ENCODE assay signal across 12 cellular contexts in the genomic region with DNA sequence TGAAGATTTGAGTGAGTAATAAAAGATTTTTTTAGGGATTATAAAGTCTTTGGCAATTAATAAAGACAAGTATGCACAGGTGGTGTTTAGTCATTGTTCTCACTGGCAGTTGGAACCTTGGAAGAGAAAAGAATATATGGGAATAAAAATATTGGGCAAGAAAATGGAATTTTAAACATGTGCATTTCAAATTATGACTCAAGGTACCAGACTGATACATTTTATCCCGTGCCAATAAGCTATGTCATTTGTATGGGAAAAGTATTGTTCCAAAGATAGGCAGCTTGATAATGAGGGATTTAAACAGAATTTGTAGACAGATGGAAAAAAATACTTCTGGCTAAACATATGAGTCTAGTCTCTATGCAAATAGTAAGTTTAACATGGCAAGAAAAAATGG.
DNase-seq lines count a peak whose midpoint lies in the region; ATAC-seq and TF ChIP-seq lines count a peak whose summit lies in the region.
"Had no signal": no experiment of that assay in that cellular context is flagged by ENCODE, and none has a peak within 500 bp of the region (broad histone marks: within the 10 kb centered on the region; RNA-seq: fewer than 3 reads in every experiment).

No MANE protein-coding gene starts in this region.

- no peaks in the 10 kb centered on the region for H3K9me3 ChIP-seq in breast epithelium
- H3K9me3 ChIP-seq in mucosa of descending colon, result no peaks in the 10 kb centered on the region
- H3K9me3 ChIP-seq: body of pancreas, esophagus muscularis mucosa had no signal

- ATAC-seq in stimulated activated naive CD8-positive, alpha-beta T cell treated with anti-CD3 and anti-CD28 coated beads, Interleukin-15, amount 100 ng/mL, for 72 hours, result no peak
- ATAC-seq in mucosa of descending colon (no peak), esophagus mucosa (no peak)
- ATAC-seq: body of pancreas had no signal

- CTCF ChIA-PET in MCF 10A (lab: Yijun Ruan, JAX), result interaction anchor here (0.6 kb wide), 2 partner anchors 95 to 205 kb away, joined by 3 to 4 read pairs; no protein-coding TSS in a partner anchor

- H3K9me3 Mint-ChIP-seq in MCF 10A (ENCODE audit: unreplicated experiment), result no peaks in the 10 kb centered on the region
- peaks cover 0 to 12% of the 10 kb centered on the region in 2 donors for H3K9me3 Mint-ChIP-seq in stimulated activated naive CD8-positive, alpha-beta T cell treated with anti-CD3 and anti-CD28 coated beads, Interleukin-15, amount 100 ng/mL, for 72 hours

- H3K4me1 Mint-ChIP-seq in MCF 10A (ENCODE audit: insufficient read depth, unreplicated experiment), result peaks cover 29% of the 10 kb centered on the region
- peaks cover 12% of the 10 kb centered on the region for H3K4me1 Mint-ChIP-seq in stimulated activated naive CD8-positive, alpha-beta T cell treated with anti-CD3 and anti-CD28 coated beads, Interleukin-15, amount 100 ng/mL, for 72 hours

- H3K27me3 ChIP-seq in breast epithelium, result no peaks in the 10 kb centered on the region
- H3K27me3 ChIP-seq: body of pancreas, esophagus muscularis mucosa had no signal

- no peaks in the 10 kb centered on the region for H3K4me1 ChIP-seq in breast epithelium
- H3K4me1 ChIP-seq in mucosa of descending colon (ENCODE audit: low read depth), result no peaks in the 10 kb centered on the region
- H3K4me1 ChIP-seq: body of pancreas, esophagus muscularis mucosa had no signal

- POLR2A ChIA-PET in MCF 10A (lab: Yijun Ruan, JAX), result interaction anchor here (0.6 to 3.7 kb wide), 5 partner anchors 13 to 249 kb away, joined by 3 to 24 read pairs (median 3); a partner anchor contains a TSS

- H3K4me3 ChIP-seq in breast epithelium, result no peak overlapping the region
- H3K4me3 ChIP-seq in mucosa of descending colon, result no peak overlapping the region
- H3K4me3 ChIP-seq: body of pancreas, esophagus muscularis mucosa, smooth muscle cell had no signal

- peak overlapping the region; percentile 70 for H3K27ac Mint-ChIP-seq in MCF 10A (ENCODE audit: low read depth, unreplicated experiment)
- peak overlapping the region in 1 of 2 donors; percentile 59 for H3K27ac Mint-ChIP-seq in stimulated activated naive CD8-positive, alpha-beta T cell treated with anti-CD3 and anti-CD28 coated beads, Interleukin-15, amount 100 ng/mL, for 72 hours

- no peaks in the 10 kb centered on the region for H3K27me3 Mint-ChIP-seq in MCF 10A (ENCODE audit: insufficient read depth, unreplicated experiment)
- H3K27me3 Mint-ChIP-seq in stimulated activated naive CD8-positive, alpha-beta T cell treated with anti-CD3 and anti-CD28 coated beads, Interleukin-15, amount 100 ng/mL, for 72 hours, result no peaks in the 10 kb centered on the region

- no peak overlapping the region for H3K27ac ChIP-seq in breast epithelium
- H3K27ac ChIP-seq: body of pancreas, esophagus muscularis mucosa had no signal

- no peak for TF ChIP-seq CTCF in MCF 10A (IDR thresholded peaks at IDR 0.05; ENCODE audit: unreplicated experiment)
- no peak for TF ChIP-seq CTCF in breast epithelium (IDR thresholded peaks at IDR 0.05)
- no peak for TF ChIP-seq CTCF in mucosa of descending colon (IDR thresholded peaks at IDR 0.05)

- H3K36me3 Mint-ChIP-seq in MCF 10A (ENCODE audit: insufficient read depth, unreplicated experiment), result peaks cover 6% of the 10 kb centered on the region

- H3K36me3 ChIP-seq in breast epithelium (no peaks in the 10 kb centered on the region), mucosa of descending colon (ENCODE audit: low read depth) (no peaks in the 10 kb centered on the region)
- H3K36me3 ChIP-seq: esophagus muscularis mucosa had no signal

- peak; percentile 79 for DNase-seq in MCF 10A (ENCODE audit: unreplicated experiment)
- DNase-seq in breast epithelium (ENCODE audit: low spot score in 2 of 2), result no peak
- peak; percentile 9 for DNase-seq in RPMI7951 (ENCODE audit: low read depth)
- DNase-seq in dermis microvascular lymphatic vessel endothelial cell (ENCODE audit: low read depth in 2 of 2), result peak; percentile 0 to 5
- no peak for DNase-seq in stimulated activated naive CD8-positive, alpha-beta T cell treated with anti-CD3 and anti-CD28 coated beads, Interleukin-15, amount 100 ng/mL, for 72 hours
- DNase-seq in mucosa of descending colon, result no peak
- no peak for DNase-seq in islet precursor cell
- DNase-seq: body of pancreas, NCI-H1694 had no signal

- peak overlapping the region; percentile 10 for H3K4me3 Mint-ChIP-seq in MCF 10A (ENCODE audit: unreplicated experiment)
- H3K4me3 Mint-ChIP-seq in stimulated activated naive CD8-positive, alpha-beta T cell treated with anti-CD3 and anti-CD28 coated beads, Interleukin-15, amount 100 ng/mL, for 72 hours, result peak overlapping the region; percentile 44 to 66

- intact Hi-C loops in MCF 10A (cut with micrococcal nuclease) (no loop called here), breast epithelium (cut with DNase I; ENCODE audit: low total_unique reads) (no loop called here), mucosa of descending colon (cut with DNase I, micrococcal nuclease) (no loop called here)

- no TSS peak for BruUV-seq in MCF 10A (replicated peaks; lab: Mats Ljungman, UMichigan)

- no peak for TF ChIP-seq POLR2A in breast epithelium (IDR thresholded peaks at IDR 0.05)

Comparison
In these comparisons a context has a peak if more than half of its experiments do, and no peak if none do; other contexts are left out.
1. DNase-seq: peak in MCF 10A (single experiment), RPMI7951 (single experiment) and dermis microvascular lymphatic vessel endothelial cell (2 of 2); none in breast epithelium (0 of 2), stimulated activated naive CD8-positive, alpha-beta T cell treated with anti-CD3 and anti-CD28 coated beads, Interleukin-15, amount 100 ng/mL, for 72 hours (0 of 2), mucosa of descending colon (0 of 3) and islet precursor cell (single experiment).